In genomic region chr1:4851666-4852065, GRCh38 we compare ENCODE assay signal across 20 cellular contexts.
"Had no signal": no experiment of that assay in that cellular context is flagged by ENCODE, and none has a peak within 500 bp of the region (broad histone marks: within the 10 kb centered on the region; RNA-seq: fewer than 3 reads in every experiment).

No MANE protein-coding gene starts in this region.

- ATAC-seq: activated CD8-positive, alpha-beta T cell treated with anti-CD3 and anti-CD28 coated beads, Interleukin-2, amount 10 ng/mL, durations not matched to agents 7 days and 5 days; body of pancreas; foreskin keratinocyte; natural killer cell; stimulated activated naive CD8-positive, alpha-beta T cell treated with anti-CD3 and anti-CD28 coated beads, Interleukin-15, Interleukin-2, amounts not matched to agents 100 U/mL and 50 U/mL, for 24 hours had no signal

- H3K27ac ChIP-seq: body of pancreas, dorsolateral prefrontal cortex, foreskin keratinocyte, ovary, tibial nerve had no signal

- H3K4me1 ChIP-seq: body of pancreas, foreskin keratinocyte, tibial nerve had no signal

- H3K27me3 ChIP-seq: body of pancreas, foreskin keratinocyte, ovary, tibial nerve had no signal

- H3K9me3 ChIP-seq: body of pancreas, ovary had no signal

- H3K4me3 ChIP-seq: body of pancreas, dorsolateral prefrontal cortex, lung, ovary, tibial nerve had no signal

- DNase-seq: activated CD4-positive, alpha-beta T cell treated with anti-CD3 and anti-CD28 coated beads, Interleukin-2, amount 10 ng/mL, durations not matched to agents 7 days and 5 days; activated CD8-positive, alpha-beta T cell treated with anti-CD3 and anti-CD28 coated beads, Interleukin-2, amount 10 ng/mL, durations not matched to agents 7 days and 5 days; activated naive CD4-positive, alpha-beta T cell treated with Interleukin-2 at 50 U/mL for 16 hours; activated naive CD8-positive, alpha-beta T cell treated with anti-CD3 and anti-CD28 coated beads, Interleukin-2, amount 10 ng/mL, durations not matched to agents 7 days and 5 days; activated T-cell treated with anti-CD3 and anti-CD28 coated beads, Interleukin-2, amount 50 U/mL, for 24 hours; body of pancreas; caudate nucleus; dorsolateral prefrontal cortex; foreskin keratinocyte; natural killer cell; ovary; stimulated activated CD4-positive, alpha-beta T cell treated with anti-CD3 and anti-CD28 coated beads, Interleukin-12 subunit alpha, Interleukin-12 subunit beta, amount 100 ng/mL, for 4 hours; stimulated activated CD4-positive, alpha-beta T cell treated with anti-CD3 and anti-CD28 coated beads, Interleukin-1b, Interleukin-23, amount 100 ng/mL, for 48 hours; stimulated activated CD8-positive, alpha-beta memory T cell treated with anti-CD3 and anti-CD28 coated beads, Interleukin-4, amount 100 ng/mL, for 48 hours; stimulated activated naive CD8-positive, alpha-beta T cell treated with anti-CD3 and anti-CD28 coated beads, Interleukin-15, Interleukin-2, amounts not matched to agents 100 U/mL and 50 U/mL, for 24 hours; substantia nigra; T-helper 1 cell; T-helper 9 cell had no signal

- H3K36me3 ChIP-seq: ovary, tibial nerve had no signal
